Comparison of ENCODE assay signal across 10 cellular contexts in genomic region chr14:103551338-103551762, GRCh38. TPM values are rescaled to one million over a fixed set of nuclear protein-coding genes. Genes with fewer than 3 reads are reported as not detected.
A peak's percentile ranks its signal among the peaks of the same experiment; 100 is the strongest.
DNase-seq lines count a peak whose midpoint lies in the region; ATAC-seq and TF ChIP-seq lines count a peak whose summit lies in the region.
"Had no signal": no experiment of that assay in that cellular context is flagged by ENCODE, and none has a peak within 500 bp of the region (broad histone marks: within the 10 kb centered on the region; RNA-seq: fewer than 3 reads in every experiment).

No MANE protein-coding gene starts in this region.

- peaks cover 0 to 4% (median 2%) of the 10 kb centered on the region in 4 donors for H3K36me3 ChIP-seq in upper lobe of left lung

- no peaks in the 10 kb centered on the region for H3K4me1 Mint-ChIP-seq in activated T-helper 17 cell treated with anti-CD3 and anti-CD28 coated beads, Interleukin-2, amount 50 U/mL, for 72 hours
- H3K4me1 Mint-ChIP-seq in nephron = peaks cover 29% of the 10 kb centered on the region

- peaks cover 13 to 34% (median 18%) of the 10 kb centered on the region in 4 donors for H3K4me1 ChIP-seq in upper lobe of left lung

- no peak for TF ChIP-seq POLR2A in upper lobe of left lung (IDR thresholded peaks at IDR 0.05)

- H3K4me3 ChIP-seq in fibroblast of the aortic adventitia (ENCODE audit: low read depth, low read length) (peak overlapping the region; percentile 17), upper lobe of left lung (peak overlapping the region in 2 of 4 donors; percentile 4 to 35)

- H3K27me3 ChIP-seq in upper lobe of left lung = no peaks in the 10 kb centered on the region

- WGBS in upper lobe of left lung, 2 donors = 73 to 78% methylated on average over 16 to 17 of the region's 17 CpGs

- TF ChIP-seq CTCF in fibroblast of the aortic adventitia (IDR thresholded peaks at IDR 0.05; ENCODE audit: insufficient read depth, low read length) = no peak
- no peak for TF ChIP-seq CTCF in nephron (IDR thresholded peaks at IDR 0.05; ENCODE audit: unreplicated experiment in 3 of 3)
- TF ChIP-seq CTCF in upper lobe of left lung (IDR thresholded peaks at IDR 0.05) = no peak

- no peak for TF ChIP-seq EP300 in upper lobe of left lung (IDR thresholded peaks at IDR 0.05)

- H3K27me3 Mint-ChIP-seq in activated T-helper 17 cell treated with anti-CD3 and anti-CD28 coated beads, Interleukin-2, amount 50 U/mL, for 72 hours = no peaks in the 10 kb centered on the region
- peaks cover 3% of the 10 kb centered on the region for H3K27me3 Mint-ChIP-seq in nephron (ENCODE audit: low read depth)

- DNase-seq in fibroblast of the aortic adventitia (ENCODE audit: low read depth) (no peak), upper lobe of left lung (peak in 1 of 2 donors; percentile 79)
- DNase-seq: cerebellar nuclear complex, DMS153, T-helper 9 cell had no signal

- no peaks in the 10 kb centered on the region for H3K9me3 ChIP-seq in upper lobe of left lung

- H3K4me3 Mint-ChIP-seq in activated T-helper 17 cell treated with anti-CD3 and anti-CD28 coated beads, Interleukin-2, amount 50 U/mL, for 72 hours = no peak overlapping the region
- peak overlapping the region in 1 of 3 experiments; percentile 27 for H3K4me3 Mint-ChIP-seq in nephron

- peak overlapping the region; percentile 70 to 85 (median 80) for H3K27ac ChIP-seq in upper lobe of left lung

- no peak for ATAC-seq in activated T-helper 17 cell treated with anti-CD3 and anti-CD28 coated beads, Interleukin-2, amount 50 U/mL, for 72 hours (replicated peaks)
- ATAC-seq in upper lobe of left lung (ENCODE audit: low FRiP score in 2 of 2) (peak in 1 of 2 donors; percentile 68), HG03175 (IDR thresholded peaks at IDR 0.05; ENCODE audit: unreplicated experiment) (no peak), HG02798 (IDR thresholded peaks at IDR 0.05; ENCODE audit: poor library complexity, unreplicated experiment) (no peak), HG03439 (IDR thresholded peaks at IDR 0.05; ENCODE audit: unreplicated experiment) (no peak)

- peaks cover 13% of the 10 kb centered on the region for H3K36me3 Mint-ChIP-seq in activated T-helper 17 cell treated with anti-CD3 and anti-CD28 coated beads, Interleukin-2, amount 50 U/mL, for 72 hours (ENCODE audit: low read depth)
- no peaks in the 10 kb centered on the region for H3K36me3 Mint-ChIP-seq in nephron (ENCODE audit: low read depth)

- H3K9me3 Mint-ChIP-seq in activated T-helper 17 cell treated with anti-CD3 and anti-CD28 coated beads, Interleukin-2, amount 50 U/mL, for 72 hours = no peaks in the 10 kb centered on the region
- no peaks in the 10 kb centered on the region for H3K9me3 Mint-ChIP-seq in nephron

- peak overlapping the region; percentile 33 for H3K27ac Mint-ChIP-seq in activated T-helper 17 cell treated with anti-CD3 and anti-CD28 coated beads, Interleukin-2, amount 50 U/mL, for 72 hours
- H3K27ac Mint-ChIP-seq in nephron = peak overlapping the region; percentile 49 to 76 (median 67)

RNA-seq across cellular contexts. Expression of gene BAG5, which starts 11.1 kb away (rescaled TPM):
- 10 to 100 TPM; 21.0 to 33.2 TPM for total RNA-seq in activated T-helper 17 cell treated with anti-CD3 and anti-CD28 coated beads, Interleukin-2, amount 50 U/mL, for 72 hours
- 20.9 and 37.9 TPM in 2 replicates for total RNA-seq in fibroblast of the aortic adventitia (ENCODE audit: low replicate concordance)
- total RNA-seq in upper lobe of left lung = 10 to 100 TPM; 12.6 to 36.9 (median 27.1) TPM

RNA-seq across cellular contexts. Expression of gene COA8, which starts 11.4 kb away (rescaled TPM):
- total RNA-seq in activated T-helper 17 cell treated with anti-CD3 and anti-CD28 coated beads, Interleukin-2, amount 50 U/mL, for 72 hours = 10 to 100 TPM; 30.9 to 39.9 TPM
- total RNA-seq in fibroblast of the aortic adventitia (ENCODE audit: low replicate concordance) = 5.6 and 23.6 TPM in 2 replicates
- total RNA-seq in upper lobe of left lung = 10 to 100 TPM; 12.6 to 38.3 (median 28.6) TPM

RNA-seq across cellular contexts. Expression of gene TRMT61A, which starts 22.4 kb away (rescaled TPM):
- 10 to 100 TPM in 1 of 2 donors, 1 to 10 TPM in 1; 7.0 to 17.2 TPM for total RNA-seq in activated T-helper 17 cell treated with anti-CD3 and anti-CD28 coated beads, Interleukin-2, amount 50 U/mL, for 72 hours
- total RNA-seq in fibroblast of the aortic adventitia (ENCODE audit: low replicate concordance) (4.7 and 9.2 TPM in 2 replicates), upper lobe of left lung (10 to 100 TPM in 5 of 6 donors, 1 to 10 TPM in 1; 6.7 to 25.1 (median 15.0) TPM)

RNA-seq across cellular contexts. Expression of gene CKB, which starts 28.7 kb away (rescaled TPM):
- 10 to 100 TPM in 1 of 2 donors, 1 to 10 TPM in 1; 4.5 to 13.4 TPM for total RNA-seq in activated T-helper 17 cell treated with anti-CD3 and anti-CD28 coated beads, Interleukin-2, amount 50 U/mL, for 72 hours
- total RNA-seq in fibroblast of the aortic adventitia (ENCODE audit: low replicate concordance) = 17.6 and 29.3 TPM in 2 replicates
- 100 to 1,000 TPM; 168 to 303 (median 231) TPM for total RNA-seq in upper lobe of left lung
